20 cellular contexts compared by ENCODE assay signal in the genomic region with DNA sequence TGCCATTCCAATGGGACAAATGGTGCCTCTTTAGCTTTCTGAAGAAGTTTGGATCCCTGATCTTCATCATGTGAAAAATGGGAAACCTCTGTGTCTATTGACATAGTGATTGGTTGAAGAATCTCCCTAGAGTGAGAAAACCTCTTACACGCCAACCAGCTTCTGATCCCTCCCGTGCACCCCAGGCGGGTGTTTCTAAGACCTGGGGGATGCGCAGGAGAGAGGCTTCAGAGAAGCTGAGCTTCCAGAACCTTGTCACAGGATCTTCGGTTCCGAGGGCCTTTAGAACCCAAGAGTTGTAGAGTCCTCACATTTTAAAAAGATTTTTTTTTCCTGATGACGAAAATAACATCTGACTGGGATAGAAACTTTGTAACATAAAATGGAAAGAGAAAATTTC. TPM values are rescaled to one million over a fixed set of nuclear protein-coding genes. Genes with fewer than 3 reads are reported as not detected.
"Had no signal": no experiment of that assay in that cellular context is flagged by ENCODE, and none has a peak within 500 bp of the region (broad histone marks: within the 10 kb centered on the region; RNA-seq: fewer than 3 reads in every experiment).

No MANE protein-coding gene starts in this region.

- H3K36me3 ChIP-seq: thyroid gland had no signal

- H3K27me3 Mint-ChIP-seq: activated naive CD8-positive, alpha-beta T cell treated with anti-CD3 and anti-CD28 coated beads, Interleukin-2, amount 10 ng/mL, durations not matched to agents 7 days and 5 days had no signal

- H3K4me1 ChIP-seq: thyroid gland had no signal

- H3K9me3 Mint-ChIP-seq: activated naive CD8-positive, alpha-beta T cell treated with anti-CD3 and anti-CD28 coated beads, Interleukin-2, amount 10 ng/mL, durations not matched to agents 7 days and 5 days; activated T-cell treated with anti-CD3 and anti-CD28 coated beads, Interleukin-2, amount 50 U/mL, for 4 hours; activated T-helper 2 cell treated with anti-CD3 and anti-CD28 coated beads, Interferon-gamma antibody, Interleukin-2, Interleukin-4, amounts not matched to agents 10 μg/mL and 5 μg/mL and 100 μg/mL, durations not matched to agents 14 hours and 24 hours and 36 hours; nephron had no signal

- DNase-seq: activated CD4-positive, alpha-beta T cell treated with anti-CD3 and anti-CD28 coated beads for 4 hours; activated CD4-positive, alpha-beta T cell treated with anti-CD3 and anti-CD28 coated beads, Interleukin-2, amount 50 U/mL, for 48 hours; activated CD4-positive, CD25-positive, alpha-beta regulatory T cell; activated CD8-positive, alpha-beta memory T cell treated with anti-CD3 and anti-CD28 coated beads, Interleukin-2, amount 50 U/mL, for 48 hours; activated naive CD4-positive, alpha-beta T cell; activated T-cell treated with anti-CD3 and anti-CD28 coated beads, Interleukin-2, amount 50 U/mL, for 4 hours; amniotic stem cell; cerebellar nuclear complex; cortex of kidney; hippocampal formation; kidney glomerular epithelial cell; stimulated activated CD4-positive, alpha-beta T cell treated with anti-CD3 and anti-CD28 coated beads, Interleukin-4, amount 100 ng/mL, for 24 hours; stimulated activated naive CD8-positive, alpha-beta T cell treated with anti-CD3 and anti-CD28 coated beads, Interleukin-15, Interleukin-2, amounts not matched to agents 100 U/mL and 50 U/mL, for 24 hours; T-helper 9 cell; thyroid gland had no signal

- H3K4me3 ChIP-seq: thyroid gland had no signal

- ATAC-seq: activated T-cell treated with anti-CD3 and anti-CD28 coated beads, Interleukin-2, amount 50 U/mL, for 4 hours; stimulated activated naive CD8-positive, alpha-beta T cell treated with anti-CD3 and anti-CD28 coated beads, Interleukin-15, Interleukin-2, amounts not matched to agents 100 U/mL and 50 U/mL, for 24 hours had no signal

- H3K27me3 ChIP-seq: thyroid gland had no signal

- H3K9me3 ChIP-seq: thyroid gland had no signal

- H3K4me3 Mint-ChIP-seq: activated naive CD8-positive, alpha-beta T cell treated with anti-CD3 and anti-CD28 coated beads, Interleukin-2, amount 10 ng/mL, durations not matched to agents 7 days and 5 days; activated T-cell treated with anti-CD3 and anti-CD28 coated beads, Interleukin-2, amount 50 U/mL, for 4 hours; nephron had no signal

- H3K36me3 Mint-ChIP-seq: activated naive CD8-positive, alpha-beta T cell treated with anti-CD3 and anti-CD28 coated beads, Interleukin-2, amount 10 ng/mL, durations not matched to agents 7 days and 5 days had no signal

- H3K27ac Mint-ChIP-seq: activated naive CD8-positive, alpha-beta T cell treated with anti-CD3 and anti-CD28 coated beads, Interleukin-2, amount 10 ng/mL, durations not matched to agents 7 days and 5 days; activated T-helper 2 cell treated with anti-CD3 and anti-CD28 coated beads, Interferon-gamma antibody, Interleukin-2, Interleukin-4, amounts not matched to agents 10 μg/mL and 5 μg/mL and 100 μg/mL, durations not matched to agents 14 hours and 24 hours and 36 hours; nephron had no signal

- H3K4me1 Mint-ChIP-seq: activated naive CD8-positive, alpha-beta T cell treated with anti-CD3 and anti-CD28 coated beads, Interleukin-2, amount 10 ng/mL, durations not matched to agents 7 days and 5 days; nephron had no signal

RNA-seq across cellular contexts. Expression of a gene that starts 11.3 kb away (rescaled TPM):
- total RNA-seq: activated CD8-positive, alpha-beta memory T cell treated with anti-CD3 and anti-CD28 coated beads for 36 hours; activated T-helper 2 cell treated with anti-CD3 and anti-CD28 coated beads, Interferon-gamma antibody, Interleukin-2, Interleukin-4, amounts not matched to agents 10 μg/mL and 5 μg/mL and 100 μg/mL, durations not matched to agents 14 hours and 24 hours and 36 hours; T-helper 1 cell treated with Interleukin-12 subunit alpha and Interleukin-12 subunit beta and Interleukin-4 antibody, amounts not matched to agents 30 ng/mL and 1 ng/mL, for 36 hours had no signal
